Comparison of ENCODE assay signal across 1 cellular context in genomic region chrX:137930562-137930961, GRCh38.
TF ChIP-seq lines count a peak whose summit lies in the region.

No MANE protein-coding gene starts in this region.

TF ChIP-seq in WTC11, 78 proteins besides CTCF, POLR2A, EP300 and RAD21 (continued from another document):
- no peak for TF ChIP-seq HMGXB4 (CRISPR knock-in tag; IDR thresholded peaks at IDR 0.05)
- TF ChIP-seq ZMAT4 (CRISPR knock-in tag; IDR thresholded peaks at IDR 0.05): no peak
